ENCODE assay signal across 1 cellular context in the genomic region with DNA sequence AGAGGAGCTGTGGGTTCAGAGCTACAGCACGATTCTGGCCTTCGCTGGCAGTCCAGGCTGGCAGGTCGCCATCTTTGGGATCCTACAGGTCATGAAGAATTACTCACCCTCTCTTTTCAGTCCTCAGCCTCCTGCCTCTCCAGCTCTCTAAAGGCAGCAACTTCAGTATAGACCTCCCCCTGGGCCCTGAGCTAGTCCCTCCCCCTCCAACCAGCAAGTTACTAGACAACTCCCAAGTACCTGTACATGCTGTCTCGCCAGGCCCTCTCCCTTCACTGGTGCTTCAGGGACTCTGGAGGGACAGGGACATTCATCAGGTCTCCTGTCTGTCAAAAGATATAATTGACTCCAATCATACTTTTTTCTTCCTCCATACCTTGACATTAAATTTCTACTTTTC.
TF ChIP-seq lines count a peak whose summit lies in the region.

A gene (minus strand): TSS at position 155 of the 400 bp plus-strand sequence. CDS start 227 bp downstream, outside the sequence.

TF ChIP-seq in HepG2, 621 proteins besides CTCF, POLR2A, EP300 and RAD21 (continued from another document):
- TF ChIP-seq, protein P1, sequence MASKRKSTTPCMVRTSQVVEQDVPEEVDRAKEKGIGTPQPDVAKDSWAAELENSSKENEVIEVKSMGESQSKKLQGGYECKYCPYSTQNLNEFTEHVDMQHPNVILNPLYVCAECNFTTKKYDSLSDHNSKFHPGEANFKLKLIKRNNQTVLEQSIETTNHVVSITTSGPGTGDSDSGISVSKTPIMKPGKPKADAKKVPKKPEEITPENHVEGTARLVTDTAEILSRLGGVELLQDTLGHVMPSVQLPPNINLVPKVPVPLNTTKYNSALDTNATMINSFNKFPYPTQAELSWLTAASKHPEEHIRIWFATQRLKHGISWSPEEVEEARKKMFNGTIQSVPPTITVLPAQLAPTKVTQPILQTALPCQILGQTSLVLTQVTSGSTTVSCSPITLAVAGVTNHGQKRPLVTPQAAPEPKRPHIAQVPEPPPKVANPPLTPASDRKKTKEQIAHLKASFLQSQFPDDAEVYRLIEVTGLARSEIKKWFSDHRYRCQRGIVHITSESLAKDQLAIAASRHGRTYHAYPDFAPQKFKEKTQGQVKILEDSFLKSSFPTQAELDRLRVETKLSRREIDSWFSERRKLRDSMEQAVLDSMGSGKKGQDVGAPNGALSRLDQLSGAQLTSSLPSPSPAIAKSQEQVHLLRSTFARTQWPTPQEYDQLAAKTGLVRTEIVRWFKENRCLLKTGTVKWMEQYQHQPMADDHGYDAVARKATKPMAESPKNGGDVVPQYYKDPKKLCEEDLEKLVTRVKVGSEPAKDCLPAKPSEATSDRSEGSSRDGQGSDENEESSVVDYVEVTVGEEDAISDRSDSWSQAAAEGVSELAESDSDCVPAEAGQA (IDR thresholded peaks at IDR 0.05; ENCODE audit: low read depth): no peak
- TF ChIP-seq, protein P1 (CRISPR knock-in tag; IDR thresholded peaks at IDR 0.05; ENCODE audit: borderline replicate concordance): no peak
- TF ChIP-seq SRSF9 (IDR thresholded peaks at IDR 0.05; ENCODE audit: borderline replicate concordance, insufficient read depth, low read depth, low read length, poor library complexity, severe bottlenecking) (no peak), ZSCAN29 (CRISPR knock-in tag; conservative IDR thresholded peaks at IDR 0.05) (no peak), ZNF780A (CRISPR knock-in tag; IDR thresholded peaks at IDR 0.05) (no peak), NPAS2 (CRISPR knock-in tag; IDR thresholded peaks at IDR 0.05; ENCODE audit: borderline replicate concordance) (no peak), SP1 (IDR thresholded peaks at IDR 0.05) (no peak), SP1 (CRISPR knock-in tag; IDR thresholded peaks at IDR 0.05) (no peak), SOX5 (CRISPR knock-in tag; IDR thresholded peaks at IDR 0.05; ENCODE audit: borderline replicate concordance) (no peak), HDAC2 (CRISPR knock-in tag; IDR thresholded peaks at IDR 0.05) (no peak), RARA (CRISPR knock-in tag; IDR thresholded peaks at IDR 0.05) (no peak), PCBP2 (optimal IDR thresholded peaks at IDR 0.05; ENCODE audit: low read depth, low read length, poor library complexity, severe bottlenecking) (no peak), LCORL (IDR thresholded peaks at IDR 0.05) (no peak), LCORL (CRISPR knock-in tag; IDR thresholded peaks at IDR 0.05) (no peak)
- TF ChIP-seq, protein P2, sequence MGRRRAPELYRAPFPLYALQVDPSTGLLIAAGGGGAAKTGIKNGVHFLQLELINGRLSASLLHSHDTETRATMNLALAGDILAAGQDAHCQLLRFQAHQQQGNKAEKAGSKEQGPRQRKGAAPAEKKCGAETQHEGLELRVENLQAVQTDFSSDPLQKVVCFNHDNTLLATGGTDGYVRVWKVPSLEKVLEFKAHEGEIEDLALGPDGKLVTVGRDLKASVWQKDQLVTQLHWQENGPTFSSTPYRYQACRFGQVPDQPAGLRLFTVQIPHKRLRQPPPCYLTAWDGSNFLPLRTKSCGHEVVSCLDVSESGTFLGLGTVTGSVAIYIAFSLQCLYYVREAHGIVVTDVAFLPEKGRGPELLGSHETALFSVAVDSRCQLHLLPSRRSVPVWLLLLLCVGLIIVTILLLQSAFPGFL (CRISPR knock-in tag; IDR thresholded peaks at IDR 0.05): no peak
